In genomic region chr10:3365630-3366029, GRCh38 we compare ENCODE assay signal across 1 cellular context.
TF ChIP-seq lines count a peak whose summit lies in the region.

No MANE protein-coding gene starts in this region.

TF ChIP-seq in HepG2, 621 proteins besides CTCF, POLR2A, EP300 and RAD21 (continued from another document):
- TF ChIP-seq ARID3A (IDR thresholded peaks at IDR 0.05; ENCODE audit: low read depth, low read length) = peak; percentile 86
- TF ChIP-seq GPN1 (CRISPR knock-in tag; IDR thresholded peaks at IDR 0.05; ENCODE audit: borderline replicate concordance) = no peak
- TF ChIP-seq NFYC (CRISPR knock-in tag; IDR thresholded peaks at IDR 0.05) = no peak
- no peak for TF ChIP-seq MZF1 (CRISPR knock-in tag; IDR thresholded peaks at IDR 0.05; ENCODE audit: borderline replicate concordance)
- TF ChIP-seq SMAD3 (CRISPR knock-in tag; IDR thresholded peaks at IDR 0.05) = no peak
- TF ChIP-seq ISL2 (CRISPR knock-in tag; IDR thresholded peaks at IDR 0.05) = peak; percentile 47; the same call in 1 of the 2 replicates
- no peak for TF ChIP-seq RBFOX2 (IDR thresholded peaks at IDR 0.05; ENCODE audit: low read depth, low read length)
- peak; percentile 28; the same call in 1 of the 2 replicates for TF ChIP-seq SAP130 (CRISPR knock-in tag; IDR thresholded peaks at IDR 0.05; ENCODE audit: low read depth)
- no peak for TF ChIP-seq HOXA7 (CRISPR knock-in tag; IDR thresholded peaks at IDR 0.05)
- TF ChIP-seq, protein P1, sequence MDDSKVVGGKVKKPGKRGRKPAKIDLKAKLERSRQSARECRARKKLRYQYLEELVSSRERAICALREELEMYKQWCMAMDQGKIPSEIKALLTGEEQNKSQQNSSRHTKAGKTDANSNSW (CRISPR knock-in tag; IDR thresholded peaks at IDR 0.05; ENCODE audit: borderline replicate concordance) = no peak
- TF ChIP-seq ZFX (CRISPR knock-in tag; IDR thresholded peaks at IDR 0.05; ENCODE audit: low read depth) = no peak
- peak; percentile 46; the same call in 1 of the 2 replicates for TF ChIP-seq ZKSCAN8 (CRISPR knock-in tag; IDR thresholded peaks at IDR 0.05; ENCODE audit: borderline replicate concordance)
- TF ChIP-seq EZH2 (conservative IDR thresholded peaks at IDR 0.05; ENCODE audit: low read depth, low read length) = no peak
- TF ChIP-seq IRF9 (CRISPR knock-in tag; IDR thresholded peaks at IDR 0.05; ENCODE audit: borderline replicate concordance) = no peak
- TF ChIP-seq ZNF687 (CRISPR knock-in tag; IDR thresholded peaks at IDR 0.05) = no peak
- no peak for TF ChIP-seq ZNF773 (CRISPR knock-in tag; IDR thresholded peaks at IDR 0.05; ENCODE audit: borderline replicate concordance)
- peak; percentile 61; the same call in 1 of the 2 replicates for TF ChIP-seq HNF1A (IDR thresholded peaks at IDR 0.05; ENCODE audit: low read depth)
- peak; percentile 49; the same call in 1 of the 2 replicates for TF ChIP-seq HNF1A (CRISPR knock-in tag; IDR thresholded peaks at IDR 0.05; ENCODE audit: borderline replicate concordance)
- no peak for TF ChIP-seq KDM2A (CRISPR knock-in tag; IDR thresholded peaks at IDR 0.05; ENCODE audit: borderline replicate concordance, low read depth)
- no peak for TF ChIP-seq SOX6 (IDR thresholded peaks at IDR 0.05)
- peak; percentile 97 for TF ChIP-seq SOX6 (CRISPR knock-in tag; IDR thresholded peaks at IDR 0.05)
